Comparison of ENCODE assay signal across 24 cellular contexts in the genomic region with DNA sequence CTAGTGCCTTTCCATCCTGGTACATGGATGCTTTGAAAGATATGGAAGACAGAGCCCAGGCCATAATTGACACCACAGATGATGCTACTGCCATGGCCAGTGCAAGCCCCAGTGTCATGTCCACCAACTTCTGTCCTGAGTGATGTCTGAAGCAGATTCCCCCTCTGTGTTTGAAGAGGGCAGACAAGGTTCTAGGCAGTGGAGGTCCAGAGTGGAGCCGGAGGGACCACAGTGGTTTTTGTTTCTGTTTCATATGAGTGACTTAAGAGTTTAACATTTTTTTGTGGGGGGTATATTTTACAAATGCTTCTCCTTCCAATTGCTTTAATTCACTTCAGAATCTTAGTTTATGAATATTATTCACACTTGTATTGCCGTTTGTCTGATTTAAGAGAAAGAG.
"Had no signal": no experiment of that assay in that cellular context is flagged by ENCODE, and none has a peak within 500 bp of the region (broad histone marks: within the 10 kb centered on the region; RNA-seq: fewer than 3 reads in every experiment).

No MANE protein-coding gene starts in this region.

- H3K4me3 ChIP-seq: colonic mucosa, coronary artery, dorsolateral prefrontal cortex, esophagus muscularis mucosa, esophagus squamous epithelium, gastrocnemius medialis, gastroesophageal sphincter, heart left ventricle, heart right ventricle had no signal

- DNase-seq: colonic mucosa; cortex of kidney; dermis blood vessel endothelial cell; dorsolateral prefrontal cortex; effector CD4-positive, alpha-beta T cell; effector CD8-positive, alpha-beta T cell; effector memory CD4-positive, alpha-beta T cell; effector memory CD8-positive, alpha-beta T cell; endodermal cell; erythroblast; esophagus squamous epithelium; foreskin fibroblast; foreskin keratinocyte; foreskin melanocyte; gastrocnemius medialis; glutamatergic neuron; head of caudate nucleus; heart left ventricle; heart right ventricle had no signal

- H3K27ac ChIP-seq: colonic mucosa, coronary artery, dorsolateral prefrontal cortex, epithelial cell of prostate, esophagus muscularis mucosa, esophagus squamous epithelium, foreskin keratinocyte, gastrocnemius medialis, gastroesophageal sphincter, heart left ventricle, heart right ventricle had no signal

- ATAC-seq: effector memory CD8-positive, alpha-beta T cell; esophagus mucosa; foreskin keratinocyte; gastrocnemius medialis; gastroesophageal sphincter; heart left ventricle; heart right ventricle had no signal

- H3K4me1 ChIP-seq: colonic mucosa, esophagus muscularis mucosa, esophagus squamous epithelium, foreskin keratinocyte, gastrocnemius medialis, gastroesophageal sphincter, heart left ventricle, heart right ventricle had no signal

- H3K9me3 ChIP-seq: colonic mucosa, esophagus muscularis mucosa, esophagus squamous epithelium, gastrocnemius medialis, gastroesophageal sphincter, heart left ventricle, heart right ventricle had no signal

- H3K27me3 ChIP-seq: colonic mucosa, esophagus muscularis mucosa, esophagus squamous epithelium, foreskin keratinocyte, gastrocnemius medialis, gastroesophageal sphincter, heart left ventricle, heart right ventricle had no signal

- H3K36me3 ChIP-seq: colonic mucosa, esophagus muscularis mucosa, esophagus squamous epithelium, gastrocnemius medialis, gastroesophageal sphincter, heart left ventricle, heart right ventricle had no signal
